Comparison of ENCODE assay signal across 8 cellular contexts in the genomic region with DNA sequence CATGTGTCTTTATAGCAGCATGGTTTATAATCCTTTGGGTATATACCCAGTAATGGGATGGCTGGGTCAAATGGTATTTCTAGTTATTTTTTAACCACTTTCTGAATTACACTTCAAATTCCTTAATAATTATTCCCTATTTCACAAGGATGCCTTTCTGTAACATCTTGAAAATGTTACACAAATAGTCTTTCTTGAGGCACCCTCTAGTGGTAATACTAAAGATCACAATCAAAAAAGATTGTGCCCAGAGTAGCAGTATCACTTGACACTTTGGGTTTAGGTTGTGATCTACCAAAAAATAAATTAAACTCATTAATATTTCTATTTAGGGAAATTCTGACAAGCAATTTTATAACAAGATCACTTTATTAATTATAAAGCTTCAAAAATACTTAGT.
A peak's percentile ranks its signal among the peaks of the same experiment; 100 is the strongest.
DNase-seq lines count a peak whose midpoint lies in the region; ATAC-seq and TF ChIP-seq lines count a peak whose summit lies in the region.
"Not testable (repeated sequence)": the region's sequence is repeated elsewhere in the genome, so short reads cannot be mapped to it uniquely, and the experiment has no call there.

No MANE protein-coding gene starts in this region.

- not testable (repeated sequence) for H2AFZ ChIP-seq in GM23338

- not testable (repeated sequence) for H3K4me3 Mint-ChIP-seq in GM23338; MCF 10A (ENCODE audit: unreplicated experiment)

- POLR2A ChIA-PET in MCF 10A (lab: Yijun Ruan, JAX), result not testable (repeated sequence)

- not testable (repeated sequence) for H3K9me3 Mint-ChIP-seq in GM23338; MCF 10A (ENCODE audit: unreplicated experiment)

- CTCF ChIA-PET in MCF 10A (lab: Yijun Ruan, JAX), result interaction anchor here (0.6 kb wide), 1 partner anchor 11 kb away, joined by 4 read pairs; no protein-coding TSS in a partner anchor

- not testable (repeated sequence) for H3K36me3 ChIP-seq in GM23338 (ENCODE audit: insufficient read depth); lower lobe of right lung; spleen

- H3K27ac ChIP-seq in GM23338 (ENCODE audit: low read depth); lower lobe of right lung; spleen: not testable (repeated sequence)

- not testable (repeated sequence) for H4K20me1 ChIP-seq in GM23338 (replicated peaks; ENCODE audit: insufficient read depth)

- DNase-seq in CD1c-positive myeloid dendritic cell (ENCODE audit: extremely low spot score) (peak; percentile 10), GM23338 (ENCODE audit: low spot score) (peak; percentile 33), NCI-H1417 (lab: John Stamatoyannopoulos, UW) (peak in 2 of 3 experiments; percentile 2 to 49), RKO (ENCODE audit: low spot score) (peak; percentile 26), MCF 10A (ENCODE audit: unreplicated experiment) (peak; percentile 12), foreskin fibroblast (peak; percentile 1 to 12)
- DNase-seq in lower lobe of right lung, spleen: not testable (repeated sequence)

- not testable (repeated sequence) for H3K9me2 ChIP-seq in GM23338 (ENCODE audit: insufficient read depth)

- not testable (repeated sequence) for H3K36me3 Mint-ChIP-seq in GM23338 (ENCODE audit: low read depth); MCF 10A (ENCODE audit: insufficient read depth, unreplicated experiment)

- BruUV-seq in MCF 10A (replicated peaks; lab: Mats Ljungman, UMichigan), result not testable (repeated sequence)

- H3K79me2 ChIP-seq in GM23338 (replicated peaks; ENCODE audit: insufficient read depth), result not testable (repeated sequence)

- TF ChIP-seq CTCF in GM23338 (conservative IDR thresholded peaks at IDR 0.05; ENCODE audit: low read depth in 2 of 2), result peak in 1 of 2 experiments; percentile 73; a peak in 3 of 4 replicates
- TF ChIP-seq CTCF in MCF 10A (IDR thresholded peaks at IDR 0.05; ENCODE audit: unreplicated experiment), result peak; percentile 49
- TF ChIP-seq CTCF in foreskin fibroblast (IDR thresholded peaks at IDR 0.05; ENCODE audit: low read depth, low read length), result peak; percentile 27
- TF ChIP-seq CTCF in lower lobe of right lung (IDR thresholded peaks at IDR 0.05), result peak; percentile 39
- TF ChIP-seq CTCF in spleen (IDR thresholded peaks at IDR 0.05 in 8 of 11, conservative IDR thresholded peaks at IDR 0.05 in 3 of 11), result peak in 7 of 11 experiments; percentile 14 to 44 (median 31)

- H3K4me1 ChIP-seq in GM23338 (ENCODE audit: insufficient read depth); lower lobe of right lung; spleen: not testable (repeated sequence)

- peaks cover 58% of the 10 kb centered on the region for H3K27me3 ChIP-seq in GM23338 (ENCODE audit: insufficient read depth)
- H3K27me3 ChIP-seq in lower lobe of right lung (ENCODE audit: low read depth); spleen (replicated peaks in 1 of 7): not testable (repeated sequence)

- not testable (repeated sequence) for H3K4me1 Mint-ChIP-seq in GM23338; MCF 10A (ENCODE audit: insufficient read depth, unreplicated experiment)

- intact Hi-C loops in MCF 10A (cut with micrococcal nuclease); lower lobe of right lung (cut with DNase I); spleen (cut with DNase I; ENCODE audit: low total_unique reads): not testable (repeated sequence)

- not testable (repeated sequence) for H3F3A ChIP-seq in GM23338 (replicated peaks; ENCODE audit: low read depth)

- not testable (repeated sequence) for ATAC-seq in GM23338, lower lobe of right lung

- H3K27me3 Mint-ChIP-seq in GM23338 (ENCODE audit: insufficient read depth, low read depth, poor library complexity) (peaks cover 13% of the 10 kb centered on the region), MCF 10A (ENCODE audit: insufficient read depth, unreplicated experiment) (peaks cover 57% of the 10 kb centered on the region)

- H3K4me3 ChIP-seq in GM23338; foreskin fibroblast (ENCODE audit: low read depth in 1 of 2, low read length in 2 of 2); lower lobe of right lung; spleen: not testable (repeated sequence)

- not testable (repeated sequence) for TF ChIP-seq POLR2A in spleen (IDR thresholded peaks at IDR 0.05)

- H3K9me3 ChIP-seq in lower lobe of right lung, spleen: not testable (repeated sequence)

- H3K27ac Mint-ChIP-seq in GM23338; MCF 10A (ENCODE audit: low read depth, unreplicated experiment): not testable (repeated sequence)

- not testable (repeated sequence) for H3K4me2 ChIP-seq in GM23338
